ENCODE assay signal across 21 cellular contexts in genomic region chr2:84386326-84386995, GRCh38.
"Had no signal": no experiment of that assay in that cellular context is flagged by ENCODE, and none has a peak within 500 bp of the region (broad histone marks: within the 10 kb centered on the region; RNA-seq: fewer than 3 reads in every experiment).

No MANE protein-coding gene starts in this region.

- H3K27ac ChIP-seq: ascending aorta, breast epithelium, gastroesophageal sphincter, heart left ventricle, sigmoid colon, stomach, testis, upper lobe of left lung had no signal

- H3K4me3 Mint-ChIP-seq: activated CD4-positive, alpha-beta T cell treated with anti-CD3 and anti-CD28 coated beads, Interleukin-2, amount 10 ng/mL, durations not matched to agents 24 days and 14 days; activated CD8-positive, alpha-beta T cell treated with anti-CD3 and anti-CD28 coated beads, Interleukin-2, amount 10 ng/mL, durations not matched to agents 7 days and 5 days; activated naive CD4-positive, alpha-beta T cell treated with anti-CD3 and anti-CD28 coated beads, Interleukin-2, amount 10 ng/mL, durations not matched to agents 7 days and 5 days; activated T-cell treated with anti-CD3 and anti-CD28 coated beads, Interleukin-2, amount 50 U/mL, for 4 hours; naive thymus-derived CD8-positive, alpha-beta T cell; stimulated activated effector memory CD8-positive, alpha-beta T cell treated with anti-CD3 and anti-CD28 coated beads, Interleukin-12 subunit alpha, Interleukin-12 subunit beta, amount 100 ng/mL, for 72 hours had no signal

- H3K4me1 ChIP-seq: ascending aorta, breast epithelium, gastroesophageal sphincter, heart left ventricle, sigmoid colon, stomach, testis, upper lobe of left lung had no signal

- H3K4me3 ChIP-seq: ascending aorta, breast epithelium, gastroesophageal sphincter, heart left ventricle, sigmoid colon, stomach, testis, upper lobe of left lung had no signal

- ATAC-seq: activated CD8-positive, alpha-beta T cell treated with anti-CD3 and anti-CD28 coated beads, Interleukin-2, amount 10 ng/mL, durations not matched to agents 7 days and 5 days; activated T-cell treated with anti-CD3 and anti-CD28 coated beads, Interleukin-2, amount 50 U/mL, for 4 hours; esophagus mucosa; gastroesophageal sphincter; heart left ventricle; naive thymus-derived CD8-positive, alpha-beta T cell; stimulated activated effector memory CD8-positive, alpha-beta T cell treated with anti-CD3 and anti-CD28 coated beads, Interleukin-12 subunit alpha, Interleukin-12 subunit beta, amount 100 ng/mL, for 72 hours had no signal

- H3K27ac Mint-ChIP-seq: activated CD4-positive, alpha-beta T cell treated with anti-CD3 and anti-CD28 coated beads, Interleukin-2, amount 10 ng/mL, durations not matched to agents 24 days and 14 days; activated CD8-positive, alpha-beta T cell treated with anti-CD3 and anti-CD28 coated beads, Interleukin-2, amount 10 ng/mL, durations not matched to agents 7 days and 5 days; activated naive CD4-positive, alpha-beta T cell treated with anti-CD3 and anti-CD28 coated beads, Interleukin-2, amount 10 ng/mL, durations not matched to agents 7 days and 5 days; naive thymus-derived CD8-positive, alpha-beta T cell; stimulated activated effector memory CD8-positive, alpha-beta T cell treated with anti-CD3 and anti-CD28 coated beads, Interleukin-12 subunit alpha, Interleukin-12 subunit beta, amount 100 ng/mL, for 72 hours had no signal

- H3K9me3 Mint-ChIP-seq: activated CD4-positive, alpha-beta T cell treated with anti-CD3 and anti-CD28 coated beads, Interleukin-2, amount 10 ng/mL, durations not matched to agents 24 days and 14 days; activated naive CD4-positive, alpha-beta T cell treated with anti-CD3 and anti-CD28 coated beads, Interleukin-2, amount 10 ng/mL, durations not matched to agents 7 days and 5 days; activated T-cell treated with anti-CD3 and anti-CD28 coated beads, Interleukin-2, amount 50 U/mL, for 4 hours; stimulated activated effector memory CD8-positive, alpha-beta T cell treated with anti-CD3 and anti-CD28 coated beads, Interleukin-12 subunit alpha, Interleukin-12 subunit beta, amount 100 ng/mL, for 72 hours had no signal

- H3K9me3 ChIP-seq: ascending aorta, breast epithelium, gastroesophageal sphincter, stomach, testis had no signal

- H3K4me1 Mint-ChIP-seq: activated CD4-positive, alpha-beta T cell treated with anti-CD3 and anti-CD28 coated beads, Interleukin-2, amount 10 ng/mL, durations not matched to agents 24 days and 14 days; activated naive CD4-positive, alpha-beta T cell treated with anti-CD3 and anti-CD28 coated beads, Interleukin-2, amount 10 ng/mL, durations not matched to agents 7 days and 5 days; stimulated activated effector memory CD8-positive, alpha-beta T cell treated with anti-CD3 and anti-CD28 coated beads, Interleukin-12 subunit alpha, Interleukin-12 subunit beta, amount 100 ng/mL, for 72 hours had no signal

- H3K36me3 Mint-ChIP-seq: activated naive CD4-positive, alpha-beta T cell treated with anti-CD3 and anti-CD28 coated beads, Interleukin-2, amount 10 ng/mL, durations not matched to agents 7 days and 5 days; stimulated activated effector memory CD8-positive, alpha-beta T cell treated with anti-CD3 and anti-CD28 coated beads, Interleukin-12 subunit alpha, Interleukin-12 subunit beta, amount 100 ng/mL, for 72 hours had no signal

- H3K36me3 ChIP-seq: ascending aorta, breast epithelium, gastroesophageal sphincter, heart left ventricle, sigmoid colon, stomach, upper lobe of left lung had no signal

- DNase-seq: activated CD4-positive, alpha-beta T cell treated with anti-CD3 and anti-CD28 coated beads, Interleukin-2, amount 10 ng/mL, durations not matched to agents 24 days and 14 days; activated CD8-positive, alpha-beta T cell treated with anti-CD3 and anti-CD28 coated beads, Interleukin-2, amount 10 ng/mL, durations not matched to agents 7 days and 5 days; activated naive CD4-positive, alpha-beta T cell treated with anti-CD3 and anti-CD28 coated beads, Interleukin-2, amount 10 ng/mL, durations not matched to agents 7 days and 5 days; activated T-cell treated with anti-CD3 and anti-CD28 coated beads, Interleukin-2, amount 50 U/mL, for 4 hours; cerebellar nuclear complex; cortex of kidney; heart left ventricle; kidney glomerular epithelial cell; mesenchymal stem cell; naive thymus-derived CD8-positive, alpha-beta T cell; sigmoid colon; stimulated activated CD4-positive, alpha-beta T cell treated with anti-CD3 and anti-CD28 coated beads, Interleukin-4, amount 100 ng/mL, for 24 hours; stomach; T-helper 9 cell; testis; upper lobe of left lung had no signal

- H3K27me3 ChIP-seq: ascending aorta, breast epithelium, sigmoid colon, stomach, testis, upper lobe of left lung had no signal
